Comparison of ENCODE assay signal across 18 cellular contexts in the genomic region with DNA sequence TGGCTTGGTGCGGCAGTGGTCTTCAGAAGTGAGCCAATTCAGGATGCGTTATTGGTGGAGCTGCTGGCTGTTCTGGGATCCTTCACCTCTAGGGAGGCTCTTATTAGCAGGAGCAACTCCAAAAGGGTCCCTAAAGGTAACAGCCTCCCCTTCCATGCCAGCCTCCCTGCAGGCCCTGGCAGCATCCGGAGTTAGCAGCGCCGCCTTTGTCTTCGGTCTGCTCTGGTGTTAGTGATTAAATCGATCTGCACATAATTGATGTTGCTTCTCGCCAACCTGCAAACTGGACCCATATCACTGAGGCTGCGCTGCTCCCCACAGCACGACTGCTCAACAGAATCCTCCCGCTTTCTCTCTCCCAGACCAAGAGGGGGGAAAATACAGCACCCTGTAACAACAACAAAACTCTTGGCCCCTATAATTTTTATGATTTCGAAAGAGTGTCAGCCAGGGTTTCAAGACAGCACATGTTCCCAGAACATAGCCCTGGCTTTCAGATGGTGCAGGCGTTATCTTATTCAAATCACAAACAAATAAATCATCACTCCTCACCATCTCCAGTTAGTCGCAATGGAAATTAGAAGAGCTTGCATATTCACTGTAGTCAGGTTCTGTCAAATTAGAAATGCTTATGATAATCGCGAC.
A peak's percentile ranks its signal among the peaks of the same experiment; 100 is the strongest.
DNase-seq lines count a peak whose midpoint lies in the region; FAIRE-seq and TF ChIP-seq lines count a peak whose summit lies in the region.
"Had no signal": no experiment of that assay in that cellular context is flagged by ENCODE, and none has a peak within 500 bp of the region (broad histone marks: within the 10 kb centered on the region; RNA-seq: fewer than 3 reads in every experiment).

No MANE protein-coding gene starts in this region.

- H3K23ac ChIP-seq in H1 (ENCODE audit: insufficient read length) = no peak overlapping the region

- H3K9me3 ChIP-seq in HEK293 (ENCODE audit: control insufficient read depth, insufficient read depth, low read depth, low read length) (no peaks in the 10 kb centered on the region), H1 (ENCODE audit: insufficient read depth in 2 of 2, low read depth in 1 of 2, low read length in 1 of 2) (no peaks in the 10 kb centered on the region), sigmoid colon (no peaks in the 10 kb centered on the region)

- no peak overlapping the region for H3K14ac ChIP-seq in H1 (ENCODE audit: insufficient read length)

- no peak overlapping the region for H4K5ac ChIP-seq in H1 (ENCODE audit: insufficient read length, low read depth, low read length)

- FAIRE-seq in H1 (lab: Jason Lieb, UNC) = no peak
- FAIRE-seq in D721Med (lab: Jason Lieb, UNC) = no peak
- FAIRE-seq: H54, RCC 7860 had no signal

- no peak overlapping the region for H3K9ac ChIP-seq in H1 (replicated peaks in 1 of 4; ENCODE audit: extremely low read depth in 1 of 4, low read depth in 3 of 4, low read length in 3 of 4)
- H3K9ac ChIP-seq: KMS-11 had no signal

- no peaks in the 10 kb centered on the region for H3K4me1 ChIP-seq in HEK293 (ENCODE audit: control insufficient read depth, insufficient read depth, low read length)
- H3K4me1 ChIP-seq in H1 (replicated peaks in 1 of 4; ENCODE audit: control insufficient read depth in 3 of 4, insufficient read depth in 4 of 4, low read length in 3 of 4) = no peaks in the 10 kb centered on the region
- H3K4me1 ChIP-seq in sigmoid colon = no peaks in the 10 kb centered on the region

- DNase-seq in NCI-H2227 (lab: John Stamatoyannopoulos, UW; ENCODE audit: unreplicated experiment) (peak; percentile 44), H1 (ENCODE audit: low read depth in 1 of 2, low spot score in 2 of 2) (no peak), sigmoid colon (peak; percentile 32), D721Med (ENCODE audit: insufficient read length, low spot score) (no peak), HPDE6-E6E7 (ENCODE audit: extremely low spot score) (no peak), activated T-cell treated with anti-CD3 and anti-CD28 coated beads for 4 hours (no peak)
- DNase-seq: AML-193, COR-L47, DMS53, NCI-H1048, NCI-H187 treated with DMSO at 0.1 percent for 48 hours, NCI-H446, NCI-H748 treated with DMSO at 0.1 percent for 48 hours, SHP77 had no signal

- H2BK12ac ChIP-seq in H1 (ENCODE audit: low read depth, low read length) = no peak overlapping the region

- no peak for TF ChIP-seq EP300 in H1 (IDR thresholded peaks at IDR 0.05; ENCODE audit: borderline replicate concordance in 1 of 2, low read depth in 2 of 2, low read length in 2 of 2)
- TF ChIP-seq EP300 in sigmoid colon (IDR thresholded peaks at IDR 0.05) = no peak

- no peaks in the 10 kb centered on the region for H3K79me2 ChIP-seq in H1 (ENCODE audit: control insufficient read depth in 1 of 2, insufficient read depth in 2 of 2, low read length in 2 of 2)

- H4K8ac ChIP-seq in H1 (ENCODE audit: extremely low read depth, insufficient read depth, low read length) = peak overlapping the region; percentile 51; the same call in 1 of the 2 replicates

- no peak for TF ChIP-seq RAD21 in H1 (IDR thresholded peaks at IDR 0.05 in 1 of 2, conservative IDR thresholded peaks at IDR 0.05 in 1 of 2; ENCODE audit: low read depth in 2 of 2, low read length in 2 of 2)

- no peak overlapping the region for H3K18ac ChIP-seq in H1 (ENCODE audit: extremely low read depth, low read length)

- H2BK15ac ChIP-seq in H1 (ENCODE audit: low read length) = no peak overlapping the region

- H2BK20ac ChIP-seq in H1 (ENCODE audit: low read length) = no peak overlapping the region

- H4K20me1 ChIP-seq in H1 (replicated peaks in 1 of 2; ENCODE audit: control insufficient read depth in 1 of 2, insufficient read depth in 2 of 2, low read length in 2 of 2) = no peaks in the 10 kb centered on the region

- H3K79me1 ChIP-seq in H1 (ENCODE audit: low read depth, low read length) = no peaks in the 10 kb centered on the region

- no peak overlapping the region for H2BK120ac ChIP-seq in H1 (replicated peaks; ENCODE audit: low read depth, low read length)

- POLR2A ChIA-PET in HEK293 (lab: Yijun Ruan, JAX) = no interaction called here
- POLR2A ChIA-PET in H1 (lab: Charles Lee; ENCODE audit: partially characterized antibody) = no interaction called here

- TF ChIP-seq CTCF in HEK293 (tag by site-specific recombination; IDR thresholded peaks at IDR 0.05) = no peak
- no peak for TF ChIP-seq CTCF in H1 (IDR thresholded peaks at IDR 0.05; ENCODE audit: control extremely low read depth in 1 of 3, insufficient read depth in 1 of 3, low read depth in 1 of 3, low read length in 3 of 3)
- TF ChIP-seq CTCF in sigmoid colon (IDR thresholded peaks at IDR 0.05) = no peak
- TF ChIP-seq CTCF in D721Med (IDR thresholded peaks at IDR 0.05; ENCODE audit: insufficient read depth, missing control alignments) = no peak

- H3K56ac ChIP-seq in H1 (replicated peaks; ENCODE audit: insufficient read length, low read depth, low read length) = no peak overlapping the region

- no peak overlapping the region for H3K4ac ChIP-seq in H1 (replicated peaks; ENCODE audit: insufficient read length, low read depth, low read length)

- TF ChIP-seq POLR2A in H1 (IDR thresholded peaks at IDR 0.05; ENCODE audit: control extremely low read depth in 1 of 2, low read depth in 2 of 2, low read length in 2 of 2) (no peak), sigmoid colon (IDR thresholded peaks at IDR 0.05) (no peak)

- H2AK5ac ChIP-seq in H1 (ENCODE audit: low read depth, low read length) = no peak overlapping the region

- intact Hi-C loops in sigmoid colon (cut with DNase I) = no loop called here

- H3K4me3 ChIP-seq in HEK293 (ENCODE audit: low read depth, low read length) (no peak overlapping the region), H1 (ENCODE audit: extremely low read depth in 1 of 4, insufficient read depth in 2 of 4, low read depth in 3 of 4, low read length in 4 of 4) (no peak overlapping the region), sigmoid colon (no peak overlapping the region)

- no peak overlapping the region for H3K4me2 ChIP-seq in H1 (ENCODE audit: insufficient read depth in 1 of 2, low read depth in 2 of 2, low read length in 2 of 2)
- H3K4me2 ChIP-seq: KMS-11 had no signal

- no peaks in the 10 kb centered on the region for H3K36me3 ChIP-seq in HEK293 (ENCODE audit: control insufficient read depth in 2 of 2, insufficient read depth in 1 of 2, low read length in 2 of 2)
- no peaks in the 10 kb centered on the region for H3K36me3 ChIP-seq in H1 (ENCODE audit: control insufficient read depth in 2 of 4, insufficient read depth in 4 of 4, low read length in 3 of 4)
- no peaks in the 10 kb centered on the region for H3K36me3 ChIP-seq in sigmoid colon

- no peaks in the 10 kb centered on the region for H3K27me3 ChIP-seq in H1 (replicated peaks in 1 of 4; ENCODE audit: control insufficient read depth in 3 of 4, extremely low read depth in 1 of 4, insufficient read depth in 3 of 4, low read length in 3 of 4)
- H3K27me3 ChIP-seq in sigmoid colon = peaks cover 0 to 45% (median 0%) of the 10 kb centered on the region in 3 donors

- H2AFZ ChIP-seq in H1 (ENCODE audit: low read length) = no peak overlapping the region

- no peak overlapping the region for H4K91ac ChIP-seq in H1 (replicated peaks; ENCODE audit: insufficient read length, low read length)

- H3K27ac ChIP-seq in HEK293 (ENCODE audit: extremely low read depth, low read depth, low read length) (no peak overlapping the region), H1 (ENCODE audit: low read depth, low read length) (no peak overlapping the region), sigmoid colon (no peak overlapping the region)
- H3K27ac ChIP-seq: KMS-11 had no signal

- no peak overlapping the region for H2BK5ac ChIP-seq in H1 (ENCODE audit: low read depth, low read length)

- 94% methylated on average over 16 of the region's 16 CpGs; no CpG with 5 or more reads in 1 of the 2 experiments for WGBS in H1 (ENCODE audit: extremely low coverage in 1 of 2, insufficient coverage in 1 of 2, insufficient read length in 1 of 2, insufficient replicate concordance in 2 of 2, low coverage in 1 of 2, low lambda C conversion rate in 2 of 2, missing lambda C conversion rate in 1 of 2), 2 experiments
- WGBS in sigmoid colon, 2 donors = 83 to 86% methylated on average over 16 of the region's 16 CpGs

- no peaks in the 10 kb centered on the region for H3K23me2 ChIP-seq in H1 (ENCODE audit: low read depth, low read length)

- CTCF ChIA-PET in HEK293 (lab: Yijun Ruan, JAX) (interaction anchor here (0.6 kb wide), 1 partner anchor 608 kb away, joined by 3 read pairs; no protein-coding TSS in a partner anchor), H1 (lab: Charles Lee; ENCODE audit: partially characterized antibody) (no interaction called here)

TF ChIP-seq in HEK293, 187 proteins besides CTCF, POLR2A, EP300 and RAD21:
- peak; percentile 49 for TF ChIP-seq ZNF341 (tag by site-specific recombination; IDR thresholded peaks at IDR 0.05; ENCODE audit: low read depth)
- TF ChIP-seq ZNF302 (tag by site-specific recombination; IDR thresholded peaks at IDR 0.05; ENCODE audit: low read depth) = no peak
- TF ChIP-seq ZNF266 (tag by site-specific recombination; IDR thresholded peaks at IDR 0.05; ENCODE audit: low read depth) = no peak
- no peak for TF ChIP-seq ZNF701 (tag by site-specific recombination; IDR thresholded peaks at IDR 0.05)

TF ChIP-seq in H1, 55 proteins besides CTCF, POLR2A, EP300 and RAD21 (continues in another document):
- no peak for TF ChIP-seq RXRA (IDR thresholded peaks at IDR 0.05; ENCODE audit: insufficient read depth, low read depth, low read length)
- TF ChIP-seq TBP (IDR thresholded peaks at IDR 0.05; ENCODE audit: low read depth, low read length) = no peak
- TF ChIP-seq SP4 (IDR thresholded peaks at IDR 0.05; ENCODE audit: low read length) = no peak
- no peak for TF ChIP-seq SP2 (IDR thresholded peaks at IDR 0.05; ENCODE audit: low read length)
- no peak for TF ChIP-seq KDM5A (IDR thresholded peaks at IDR 0.05; ENCODE audit: low read length)
- no peak for TF ChIP-seq TCF12 (IDR thresholded peaks at IDR 0.05; ENCODE audit: low read depth, low read length)
- no peak for TF ChIP-seq GABPA (IDR thresholded peaks at IDR 0.05; ENCODE audit: borderline replicate concordance, insufficient read depth, low read length)
- TF ChIP-seq CHD2 (IDR thresholded peaks at IDR 0.05; ENCODE audit: low read length) = no peak
- TF ChIP-seq RFX5 (IDR thresholded peaks at IDR 0.05; ENCODE audit: borderline replicate concordance, low read depth, low read length) = no peak

Comparison
In these comparisons a context has a peak if more than half of its experiments do, and no peak if none do; other contexts are left out.
1. DNase-seq: peak in NCI-H2227 (single experiment) and sigmoid colon (single experiment); none in H1 (0 of 2), D721Med (single experiment), HPDE6-E6E7 (single experiment) and activated T-cell treated with anti-CD3 and anti-CD28 coated beads for 4 hours (single experiment).